In the genomic region with DNA sequence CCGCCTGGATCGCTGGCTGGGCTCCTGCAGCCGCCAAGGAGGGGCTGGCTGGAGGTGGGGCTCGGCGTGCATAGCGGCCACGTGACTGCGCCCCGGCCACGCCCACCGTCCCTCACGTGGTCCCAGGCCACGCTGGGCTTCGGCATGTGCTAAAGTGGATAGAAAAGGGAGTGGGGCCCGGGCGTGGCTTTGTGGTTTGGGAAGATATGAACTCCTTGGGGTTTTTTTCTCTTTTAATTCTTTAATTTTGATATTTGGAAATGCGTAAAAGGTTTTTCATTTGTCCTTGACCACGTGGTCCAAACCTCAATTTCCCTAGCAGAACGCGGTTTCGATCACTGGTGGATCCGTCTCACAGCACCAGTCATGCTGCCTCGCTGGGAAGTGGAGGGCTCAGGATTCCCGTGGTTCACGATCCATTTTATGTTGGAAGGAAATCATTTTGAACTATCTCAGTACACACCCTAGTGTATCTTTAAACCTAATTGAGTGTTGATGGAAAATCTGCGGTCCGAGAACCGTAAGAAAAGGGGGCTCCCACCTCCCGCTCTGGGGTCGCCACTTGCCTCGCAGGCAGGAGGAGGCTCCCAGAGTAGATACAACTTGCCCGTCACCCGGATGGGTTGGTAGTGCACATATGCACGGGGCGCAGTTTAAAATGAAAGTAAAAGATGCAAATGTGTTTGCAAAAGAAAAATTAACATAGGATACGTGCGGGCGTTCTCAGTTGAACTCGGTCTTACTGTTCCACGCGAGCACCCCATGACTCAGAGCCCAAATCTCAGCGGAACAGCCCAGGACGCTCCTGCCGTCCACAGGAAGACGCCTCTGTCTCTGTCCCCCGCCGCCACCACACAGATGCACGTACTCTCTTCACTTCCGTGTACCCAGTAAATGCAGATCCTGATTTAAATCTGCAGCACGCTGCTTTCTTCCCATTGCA, we compare ENCODE assay signal across 1 cellular context.
A peak's percentile ranks its signal among the peaks of the same experiment; 100 is the strongest.
TF ChIP-seq lines count a peak whose summit lies in the region.

No MANE protein-coding gene starts in this region.

TF ChIP-seq in HEK293, 187 proteins besides CTCF, POLR2A, EP300 and RAD21 (continued from another document):
- TF ChIP-seq, protein P1, sequence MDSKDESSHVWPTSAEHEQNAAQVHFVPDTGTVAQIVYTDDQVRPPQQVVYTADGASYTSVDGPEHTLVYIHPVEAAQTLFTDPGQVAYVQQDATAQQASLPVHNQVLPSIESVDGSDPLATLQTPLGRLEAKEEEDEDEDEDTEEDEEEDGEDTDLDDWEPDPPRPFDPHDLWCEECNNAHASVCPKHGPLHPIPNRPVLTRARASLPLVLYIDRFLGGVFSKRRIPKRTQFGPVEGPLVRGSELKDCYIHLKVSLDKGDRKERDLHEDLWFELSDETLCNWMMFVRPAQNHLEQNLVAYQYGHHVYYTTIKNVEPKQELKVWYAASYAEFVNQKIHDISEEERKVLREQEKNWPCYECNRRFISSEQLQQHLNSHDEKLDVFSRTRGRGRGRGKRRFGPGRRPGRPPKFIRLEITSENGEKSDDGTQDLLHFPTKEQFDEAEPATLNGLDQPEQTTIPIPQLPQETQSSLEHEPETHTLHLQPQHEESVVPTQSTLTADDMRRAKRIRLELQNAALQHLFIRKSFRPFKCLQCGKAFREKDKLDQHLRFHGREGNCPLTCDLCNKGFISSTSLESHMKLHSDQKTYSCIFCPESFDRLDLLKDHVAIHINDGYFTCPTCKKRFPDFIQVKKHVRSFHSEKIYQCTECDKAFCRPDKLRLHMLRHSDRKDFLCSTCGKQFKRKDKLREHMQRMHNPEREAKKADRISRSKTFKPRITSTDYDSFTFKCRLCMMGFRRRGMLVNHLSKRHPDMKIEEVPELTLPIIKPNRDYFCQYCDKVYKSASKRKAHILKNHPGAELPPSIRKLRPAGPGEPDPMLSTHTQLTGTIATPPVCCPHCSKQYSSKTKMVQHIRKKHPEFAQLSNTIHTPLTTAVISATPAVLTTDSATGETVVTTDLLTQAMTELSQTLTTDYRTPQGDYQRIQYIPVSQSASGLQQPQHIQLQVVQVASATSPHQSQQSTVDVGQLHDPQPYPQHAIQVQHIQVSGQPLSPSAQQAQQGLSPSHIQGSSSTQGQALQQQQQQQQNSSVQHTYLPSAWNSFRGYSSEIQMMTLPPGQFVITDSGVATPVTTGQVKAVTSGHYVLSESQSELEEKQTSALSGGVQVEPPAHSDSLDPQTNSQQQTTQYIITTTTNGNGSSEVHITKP (tag by site-specific recombination; IDR thresholded peaks at IDR 0.05): peak; percentile 85
- TF ChIP-seq ZFP37 (tag by site-specific recombination; IDR thresholded peaks at IDR 0.05) (no peak), ZNF223 (tag by site-specific recombination; IDR thresholded peaks at IDR 0.05) (no peak), ZNF830 (tag by site-specific recombination; IDR thresholded peaks at IDR 0.05; ENCODE audit: low read depth) (no peak), ZNF580 (tag by site-specific recombination; IDR thresholded peaks at IDR 0.05) (no peak), ZNF449 (tag by site-specific recombination; IDR thresholded peaks at IDR 0.05) (peak; percentile 67; the same call in 1 of the 2 replicates), ZBTB44 (tag by site-specific recombination; IDR thresholded peaks at IDR 0.05) (peak; percentile 26; the same call in 1 of the 2 replicates), KLF8 (tag by site-specific recombination; IDR thresholded peaks at IDR 0.05) (peak; percentile 72; the same call in 1 of the 2 replicates), KLF1 (tag by site-specific recombination; IDR thresholded peaks at IDR 0.05) (peak; percentile 74), ZNF24 (tag by site-specific recombination; IDR thresholded peaks at IDR 0.05) (no peak), ZNF544 (tag by site-specific recombination; IDR thresholded peaks at IDR 0.05) (no peak), KLF9 (tag by site-specific recombination; IDR thresholded peaks at IDR 0.05; ENCODE audit: low read depth) (peak; percentile 87), ZNF341 (tag by site-specific recombination; IDR thresholded peaks at IDR 0.05; ENCODE audit: low read depth) (peak; percentile 67), ZNF433 (tag by site-specific recombination; IDR thresholded peaks at IDR 0.05; ENCODE audit: low read depth) (no peak), KLF10 (tag by site-specific recombination; IDR thresholded peaks at IDR 0.05) (peak; percentile 95), KLF16 (tag by site-specific recombination; IDR thresholded peaks at IDR 0.05) (peak; percentile 77; the same call in 1 of the 2 replicates), ZBTB17 (tag by site-specific recombination; IDR thresholded peaks at IDR 0.05) (peak; percentile 56), ZBTB11 (tag by site-specific recombination; conservative IDR thresholded peaks at IDR 0.05; ENCODE audit: low read depth) (peak; percentile 91)
- TF ChIP-seq, protein P2, sequence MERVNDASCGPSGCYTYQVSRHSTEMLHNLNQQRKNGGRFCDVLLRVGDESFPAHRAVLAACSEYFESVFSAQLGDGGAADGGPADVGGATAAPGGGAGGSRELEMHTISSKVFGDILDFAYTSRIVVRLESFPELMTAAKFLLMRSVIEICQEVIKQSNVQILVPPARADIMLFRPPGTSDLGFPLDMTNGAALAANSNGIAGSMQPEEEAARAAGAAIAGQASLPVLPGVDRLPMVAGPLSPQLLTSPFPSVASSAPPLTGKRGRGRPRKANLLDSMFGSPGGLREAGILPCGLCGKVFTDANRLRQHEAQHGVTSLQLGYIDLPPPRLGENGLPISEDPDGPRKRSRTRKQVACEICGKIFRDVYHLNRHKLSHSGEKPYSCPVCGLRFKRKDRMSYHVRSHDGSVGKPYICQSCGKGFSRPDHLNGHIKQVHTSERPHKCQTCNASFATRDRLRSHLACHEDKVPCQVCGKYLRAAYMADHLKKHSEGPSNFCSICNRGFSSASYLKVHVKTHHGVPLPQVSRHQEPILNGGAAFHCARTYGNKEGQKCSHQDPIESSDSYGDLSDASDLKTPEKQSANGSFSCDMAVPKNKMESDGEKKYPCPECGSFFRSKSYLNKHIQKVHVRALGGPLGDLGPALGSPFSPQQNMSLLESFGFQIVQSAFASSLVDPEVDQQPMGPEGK (tag by site-specific recombination; IDR thresholded peaks at IDR 0.05): peak; percentile 24; the same call in 1 of the 2 replicates
- TF ChIP-seq, protein P3, sequence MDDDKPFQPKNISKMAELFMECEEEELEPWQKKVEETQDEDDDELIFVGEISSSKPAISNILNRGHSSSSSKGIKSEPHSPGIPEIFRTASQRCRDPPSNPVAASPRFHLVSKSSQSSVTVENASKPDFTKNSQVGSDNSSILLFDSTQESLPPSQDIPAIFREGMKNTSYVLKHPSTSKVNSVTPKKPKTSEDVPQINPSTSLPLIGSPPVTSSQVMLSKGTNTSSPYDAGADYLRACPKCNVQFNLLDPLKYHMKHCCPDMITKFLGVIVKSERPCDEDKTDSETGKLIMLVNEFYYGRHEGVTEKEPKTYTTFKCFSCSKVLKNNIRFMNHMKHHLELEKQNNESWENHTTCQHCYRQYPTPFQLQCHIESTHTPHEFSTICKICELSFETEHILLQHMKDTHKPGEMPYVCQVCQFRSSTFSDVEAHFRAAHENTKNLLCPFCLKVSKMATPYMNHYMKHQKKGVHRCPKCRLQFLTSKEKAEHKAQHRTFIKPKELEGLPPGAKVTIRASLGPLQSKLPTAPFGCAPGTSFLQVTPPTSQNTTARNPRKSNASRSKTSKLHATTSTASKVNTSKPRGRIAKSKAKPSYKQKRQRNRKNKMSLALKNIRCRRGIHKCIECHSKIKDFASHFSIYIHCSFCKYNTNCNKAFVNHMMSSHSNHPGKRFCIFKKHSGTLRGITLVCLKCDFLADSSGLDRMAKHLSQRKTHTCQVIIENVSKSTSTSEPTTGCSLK (tag by site-specific recombination; IDR thresholded peaks at IDR 0.05): no peak
